Comparison of ENCODE assay signal across 8 cellular contexts in genomic region chr14:50059773-50060629, GRCh38. TPM values are rescaled to one million over a fixed set of nuclear protein-coding genes. Genes with fewer than 3 reads are reported as not detected.
A peak's percentile ranks its signal among the peaks of the same experiment; 100 is the strongest.
DNase-seq lines count a peak whose midpoint lies in the region; TF ChIP-seq lines count a peak whose summit lies in the region.

No MANE protein-coding gene starts in this region.

- H3K27ac ChIP-seq in colonic mucosa: peak overlapping the region; percentile 76

- peak overlapping the region; percentile 66 for H3K27ac Mint-ChIP-seq in neural crest cell (ENCODE audit: unreplicated experiment)

- no peaks in the 10 kb centered on the region for H3K27me3 Mint-ChIP-seq in neural crest cell (ENCODE audit: low read depth)

- H3K36me3 ChIP-seq in colonic mucosa: no peaks in the 10 kb centered on the region

- H3K9me3 ChIP-seq in colonic mucosa: no peaks in the 10 kb centered on the region

- H3K4me3 Mint-ChIP-seq in neural crest cell: no peak overlapping the region

- no peaks in the 10 kb centered on the region for H3K36me3 Mint-ChIP-seq in neural crest cell (ENCODE audit: low read depth)

- H3K4me1 ChIP-seq in colonic mucosa: peaks cover 29% of the 10 kb centered on the region

- H3K9me3 Mint-ChIP-seq in neural crest cell: no peaks in the 10 kb centered on the region

- no peak for TF ChIP-seq POLR2A in NB4 (IDR thresholded peaks at IDR 0.05; ENCODE audit: extremely low read depth, insufficient read length)

- H3K4me3 ChIP-seq in NB4 (ENCODE audit: low read depth, low read length): no peak overlapping the region
- no peak overlapping the region for H3K4me3 ChIP-seq in colonic mucosa

- intact Hi-C loops in colonic mucosa (cut with DNase I): no loop called here

- peak; percentile 45 for DNase-seq in CD1c-positive myeloid dendritic cell (ENCODE audit: extremely low spot score)
- peak; percentile 35 for DNase-seq in NB4 (ENCODE audit: low read depth)
- DNase-seq in colonic mucosa: peak; percentile 47
- DNase-seq in neural crest cell (ENCODE audit: low read depth, low spot score): no peak
- DNase-seq in NCI-H226: no peak
- DNase-seq in HCEC 1CT: no peak
- DNase-seq in midbrain (lab: John Stamatoyannopoulos, UW): no peak
- no peak for DNase-seq in hypothalamus (lab: John Stamatoyannopoulos, UW)

- peaks cover 10% of the 10 kb centered on the region for H3K4me1 Mint-ChIP-seq in neural crest cell

- TF ChIP-seq CTCF in NB4 (IDR thresholded peaks at IDR 0.05; ENCODE audit: low read depth, low read length): no peak
- TF ChIP-seq CTCF in colonic mucosa (IDR thresholded peaks at IDR 0.05): no peak
- no peak for TF ChIP-seq CTCF in neural crest cell (conservative IDR thresholded peaks at IDR 0.05)

- peak overlapping the region in 1 of 2 donors; percentile 32 for H3K9ac ChIP-seq in colonic mucosa (ENCODE audit: low read depth in 2 of 2, low read length in 2 of 2)

- no peaks in the 10 kb centered on the region for H3K27me3 ChIP-seq in colonic mucosa

RNA-seq across cellular contexts. Expression of gene VCPKMT, which starts 56.4 kb away (rescaled TPM):
- total RNA-seq in colonic mucosa (1 to 10 TPM; 4.6 to 6.7 TPM), neural crest cell (13.0 and 13.1 TPM in 2 replicates)

Comparison
In these comparisons a context has a peak if more than half of its experiments do, and no peak if none do; other contexts are left out.
1. DNase-seq: peak in CD1c-positive myeloid dendritic cell (single experiment), NB4 (single experiment) and colonic mucosa (single experiment); none in neural crest cell (single experiment), NCI-H226 (single experiment), HCEC 1CT (single experiment), midbrain (single experiment) and hypothalamus (0 of 51).